ENCODE assay signal across 8 cellular contexts in genomic region chr20:15236812-15237211, GRCh38.
DNase-seq lines count a peak whose midpoint lies in the region; ATAC-seq and TF ChIP-seq lines count a peak whose summit lies in the region.

No MANE protein-coding gene starts in this region.

- peak; percentile 35 for TF ChIP-seq CTCF in AG09309 (IDR thresholded peaks at IDR 0.05; ENCODE audit: control insufficient read depth, insufficient read depth, low read depth, low read length, missing control alignments)
- peak; percentile 34 to 54 for TF ChIP-seq CTCF in fibroblast of lung (conservative IDR thresholded peaks at IDR 0.05 in 1 of 2, IDR thresholded peaks at IDR 0.05 in 1 of 2; ENCODE audit: low read depth in 1 of 2, low read length in 2 of 2)

- H2AFZ ChIP-seq in fibroblast of lung (ENCODE audit: low read length), result no peak overlapping the region

- no peaks in the 10 kb centered on the region for H3K27me3 ChIP-seq in fibroblast of lung (ENCODE audit: control insufficient read depth, insufficient read depth, low read length)

- H3K4me1 Mint-ChIP-seq in stimulated activated naive CD8-positive, alpha-beta T cell treated with anti-CD3 and anti-CD28 coated beads, Interleukin-15, amount 100 ng/mL, for 72 hours, result no peaks in the 10 kb centered on the region
- H3K4me1 Mint-ChIP-seq in activated T-helper 1 cell treated with anti-CD3 and anti-CD28 coated beads, Interleukin-12 subunit alpha, Interleukin-12 subunit beta, Interleukin-2, Interleukin-4 antibody, amounts not matched to agents 30 ng/mL and 10 ng/mL and 1 ng/mL, durations not matched to agents 14 hours and 24 hours and 36 hours (ENCODE audit: low read depth), result no peaks in the 10 kb centered on the region

- H3K36me3 Mint-ChIP-seq in activated T-helper 1 cell treated with anti-CD3 and anti-CD28 coated beads, Interleukin-12 subunit alpha, Interleukin-12 subunit beta, Interleukin-2, Interleukin-4 antibody, amounts not matched to agents 30 ng/mL and 10 ng/mL and 1 ng/mL, durations not matched to agents 14 hours and 24 hours and 36 hours (ENCODE audit: low read depth), result no peaks in the 10 kb centered on the region

- no peaks in the 10 kb centered on the region for H3K9me3 ChIP-seq in fibroblast of lung (ENCODE audit: control insufficient read depth, insufficient read depth, low read depth, low read length)

- intact Hi-C loops in activated T-helper 1 cell treated with anti-CD3 and anti-CD28 coated beads, Interleukin-12 subunit alpha, Interleukin-12 subunit beta, Interleukin-2, Interleukin-4 antibody, amounts not matched to agents 30 ng/mL and 10 ng/mL and 1 ng/mL, durations not matched to agents 14 hours and 24 hours and 36 hours (cut with micrococcal nuclease), result no loop called here

- no peak overlapping the region for H3K4me2 ChIP-seq in fibroblast of lung (ENCODE audit: extremely low read depth, insufficient read depth, low read length)

- DNase-seq in AG09309 (ENCODE audit: low read depth) (no peak), NOMO-1 treated with dmso at 0.1 percent for 144 hours (lab: John Stamatoyannopoulos, UW; ENCODE audit: unreplicated experiment) (peak; percentile 21), fibroblast of lung (ENCODE audit: low read depth in 2 of 2) (peak; percentile 23 to 33)
- peak; percentile 1 to 12 for DNase-seq in stimulated activated naive CD8-positive, alpha-beta T cell treated with anti-CD3 and anti-CD28 coated beads, Interleukin-15, amount 100 ng/mL, for 72 hours
- no peak for DNase-seq in activated T-helper 1 cell treated with anti-CD3 and anti-CD28 coated beads, Interleukin-12 subunit alpha, Interleukin-12 subunit beta, Interleukin-2, Interleukin-4 antibody, amounts not matched to agents 30 ng/mL and 10 ng/mL and 1 ng/mL, durations not matched to agents 14 hours and 24 hours and 36 hours (ENCODE audit: low spot score)

- H3K9ac ChIP-seq in fibroblast of lung (ENCODE audit: insufficient read depth, low read length), result no peak overlapping the region

- H3K4me3 Mint-ChIP-seq in stimulated activated naive CD8-positive, alpha-beta T cell treated with anti-CD3 and anti-CD28 coated beads, Interleukin-15, amount 100 ng/mL, for 72 hours, result no peak overlapping the region
- no peak overlapping the region for H3K4me3 Mint-ChIP-seq in activated T-helper 1 cell treated with anti-CD3 and anti-CD28 coated beads, Interleukin-12 subunit alpha, Interleukin-12 subunit beta, Interleukin-2, Interleukin-4 antibody, amounts not matched to agents 30 ng/mL and 10 ng/mL and 1 ng/mL, durations not matched to agents 14 hours and 24 hours and 36 hours

- no peaks in the 10 kb centered on the region for H4K20me1 ChIP-seq in fibroblast of lung (ENCODE audit: control insufficient read depth, extremely low read depth, insufficient read depth, low read length)

- H3K4me3 ChIP-seq in AG09309 (ENCODE audit: control insufficient read depth, low read depth, low read length) (no peak overlapping the region), fibroblast of lung (replicated peaks in 1 of 4; ENCODE audit: control extremely low read depth in 1 of 4, insufficient read depth in 1 of 4, low read depth in 3 of 4, low read length in 4 of 4) (no peak overlapping the region)

- no peak overlapping the region for H3K27ac ChIP-seq in fibroblast of lung (ENCODE audit: insufficient read depth, low read length)

- no peak for TF ChIP-seq POLR2A in GM18505 (IDR thresholded peaks at IDR 0.05; ENCODE audit: borderline replicate concordance, extremely low read depth, insufficient read depth, insufficient read length)

- no peaks in the 10 kb centered on the region for H3K4me1 ChIP-seq in fibroblast of lung (ENCODE audit: control insufficient read depth, extremely low read depth, insufficient read depth, low read length)

- H3K27me3 Mint-ChIP-seq in stimulated activated naive CD8-positive, alpha-beta T cell treated with anti-CD3 and anti-CD28 coated beads, Interleukin-15, amount 100 ng/mL, for 72 hours, result no peaks in the 10 kb centered on the region
- no peaks in the 10 kb centered on the region for H3K27me3 Mint-ChIP-seq in activated T-helper 1 cell treated with anti-CD3 and anti-CD28 coated beads, Interleukin-12 subunit alpha, Interleukin-12 subunit beta, Interleukin-2, Interleukin-4 antibody, amounts not matched to agents 30 ng/mL and 10 ng/mL and 1 ng/mL, durations not matched to agents 14 hours and 24 hours and 36 hours (ENCODE audit: insufficient read depth)

- no peaks in the 10 kb centered on the region for H3K79me2 ChIP-seq in fibroblast of lung (ENCODE audit: control insufficient read depth, insufficient read depth, low read length)

- ATAC-seq in GM18505 (IDR thresholded peaks at IDR 0.05; ENCODE audit: unreplicated experiment) (peak; percentile 81), HG03095 (IDR thresholded peaks at IDR 0.05; ENCODE audit: unreplicated experiment) (peak; percentile 74), HG03135 (IDR thresholded peaks at IDR 0.05; ENCODE audit: unreplicated experiment) (no peak)
- ATAC-seq in stimulated activated naive CD8-positive, alpha-beta T cell treated with anti-CD3 and anti-CD28 coated beads, Interleukin-15, amount 100 ng/mL, for 72 hours, result no peak

- H3K36me3 ChIP-seq in fibroblast of lung (ENCODE audit: control insufficient read depth, insufficient read depth, low read length), result no peaks in the 10 kb centered on the region

- peak overlapping the region in 1 of 2 donors; percentile 74 for H3K27ac Mint-ChIP-seq in stimulated activated naive CD8-positive, alpha-beta T cell treated with anti-CD3 and anti-CD28 coated beads, Interleukin-15, amount 100 ng/mL, for 72 hours
- no peak overlapping the region for H3K27ac Mint-ChIP-seq in activated T-helper 1 cell treated with anti-CD3 and anti-CD28 coated beads, Interleukin-12 subunit alpha, Interleukin-12 subunit beta, Interleukin-2, Interleukin-4 antibody, amounts not matched to agents 30 ng/mL and 10 ng/mL and 1 ng/mL, durations not matched to agents 14 hours and 24 hours and 36 hours

- H3K9me3 Mint-ChIP-seq in stimulated activated naive CD8-positive, alpha-beta T cell treated with anti-CD3 and anti-CD28 coated beads, Interleukin-15, amount 100 ng/mL, for 72 hours, result no peaks in the 10 kb centered on the region
- peaks cover 4% of the 10 kb centered on the region for H3K9me3 Mint-ChIP-seq in activated T-helper 1 cell treated with anti-CD3 and anti-CD28 coated beads, Interleukin-12 subunit alpha, Interleukin-12 subunit beta, Interleukin-2, Interleukin-4 antibody, amounts not matched to agents 30 ng/mL and 10 ng/mL and 1 ng/mL, durations not matched to agents 14 hours and 24 hours and 36 hours

Comparison
In these comparisons a context has a peak if more than half of its experiments do, and no peak if none do; other contexts are left out.
1. DNase-seq: peak in NOMO-1 treated with dmso at 0.1 percent for 144 hours (single experiment), fibroblast of lung (2 of 2) and stimulated activated naive CD8-positive, alpha-beta T cell treated with anti-CD3 and anti-CD28 coated beads, Interleukin-15, amount 100 ng/mL, for 72 hours (2 of 2); none in AG09309 (single experiment) and activated T-helper 1 cell treated with anti-CD3 and anti-CD28 coated beads, Interleukin-12 subunit alpha, Interleukin-12 subunit beta, Interleukin-2, Interleukin-4 antibody, amounts not matched to agents 30 ng/mL and 10 ng/mL and 1 ng/mL, durations not matched to agents 14 hours and 24 hours and 36 hours (single experiment).
2. ATAC-seq: peak in GM18505 (single experiment) and HG03095 (single experiment); none in stimulated activated naive CD8-positive, alpha-beta T cell treated with anti-CD3 and anti-CD28 coated beads, Interleukin-15, amount 100 ng/mL, for 72 hours (single experiment) and HG03135 (single experiment).